In the genomic region with DNA sequence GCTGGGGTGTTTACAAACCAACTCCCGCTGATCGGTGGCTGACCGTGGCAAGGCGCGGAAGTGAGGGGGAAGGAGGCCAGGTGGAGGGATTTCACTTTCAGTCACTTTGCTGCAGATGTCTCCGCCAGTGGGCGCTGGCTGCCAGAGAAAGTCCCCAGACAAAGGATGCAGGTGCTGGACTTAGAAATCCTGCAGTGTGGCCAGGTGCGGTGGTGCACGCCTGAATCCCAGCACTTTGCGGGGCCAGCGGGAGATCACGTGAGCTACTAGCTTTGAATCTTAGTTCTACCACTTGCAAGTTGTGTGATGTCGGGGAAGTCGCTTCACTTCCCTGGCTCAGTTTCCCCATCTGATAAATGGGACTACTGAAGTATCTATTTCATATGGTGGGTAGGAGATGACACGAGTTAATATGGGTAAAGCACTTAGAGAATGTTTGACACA, we compare ENCODE assay signal across 8 cellular contexts.
A peak's percentile ranks its signal among the peaks of the same experiment; 100 is the strongest.
DNase-seq lines count a peak whose midpoint lies in the region; TF ChIP-seq lines count a peak whose summit lies in the region.

No MANE protein-coding gene starts in this region.

- no peak overlapping the region for H3K27ac ChIP-seq in HUES6 (ENCODE audit: low read depth, low read length)

- TF ChIP-seq CTCF in GM20000 (IDR thresholded peaks at IDR 0.05; ENCODE audit: extremely low read depth, missing control alignments) (peak; percentile 80), fibroblast of villous mesenchyme (IDR thresholded peaks at IDR 0.05; ENCODE audit: insufficient read depth, low read depth, low read length) (peak; percentile 9)

- DNase-seq in D341Med (ENCODE audit: low spot score) = peak; percentile 57
- peak; percentile 86 for DNase-seq in GM20000 (ENCODE audit: low spot score)
- peak; percentile 16 to 37 for DNase-seq in activated CD4-positive, alpha-beta T cell treated with anti-CD3 and anti-CD28 coated beads for 4 hours
- no peak for DNase-seq in fibroblast of villous mesenchyme (ENCODE audit: low read depth)
- DNase-seq in stimulated activated CD4-positive, alpha-beta T cell treated with anti-CD3 and anti-CD28 coated beads, Interleukin-15, amount 100 ng/mL, for 24 hours = peak; percentile 64
- no peak for DNase-seq in GOT3 (lab: John Stamatoyannopoulos, UW)
- no peak for DNase-seq in NOMO-1 (lab: John Stamatoyannopoulos, UW; ENCODE audit: unreplicated experiment in 2 of 2)

- no peaks in the 10 kb centered on the region for H3K36me3 ChIP-seq in HUES6 (ENCODE audit: control insufficient read depth, insufficient read depth, low read length)

- no peaks in the 10 kb centered on the region for H3K9me3 ChIP-seq in HUES6 (ENCODE audit: control insufficient read depth, insufficient read depth, low read depth, low read length)

- H3K4me3 ChIP-seq in HUES6 (ENCODE audit: low read depth, low read length) (peak overlapping the region; percentile 46), fibroblast of villous mesenchyme (ENCODE audit: low read depth, low read length) (no peak overlapping the region)

- H3K27me3 ChIP-seq in HUES6 (ENCODE audit: control insufficient read depth, insufficient read depth, low read length) = no peaks in the 10 kb centered on the region

- H3K9ac ChIP-seq in HUES6 (ENCODE audit: low read length) = no peak overlapping the region

- H3K4me1 ChIP-seq in HUES6 (ENCODE audit: control insufficient read depth, insufficient read depth, low read length) = peaks cover 6% of the 10 kb centered on the region

Comparison
In these comparisons a context has a peak if more than half of its experiments do, and no peak if none do; other contexts are left out.
1. DNase-seq: peak in D341Med (single experiment), GM20000 (single experiment), activated CD4-positive, alpha-beta T cell treated with anti-CD3 and anti-CD28 coated beads for 4 hours (2 of 2) and stimulated activated CD4-positive, alpha-beta T cell treated with anti-CD3 and anti-CD28 coated beads, Interleukin-15, amount 100 ng/mL, for 24 hours (single experiment); none in fibroblast of villous mesenchyme (single experiment), GOT3 (single experiment) and NOMO-1 (0 of 2).